ENCODE assay signal across 11 cellular contexts in the genomic region with DNA sequence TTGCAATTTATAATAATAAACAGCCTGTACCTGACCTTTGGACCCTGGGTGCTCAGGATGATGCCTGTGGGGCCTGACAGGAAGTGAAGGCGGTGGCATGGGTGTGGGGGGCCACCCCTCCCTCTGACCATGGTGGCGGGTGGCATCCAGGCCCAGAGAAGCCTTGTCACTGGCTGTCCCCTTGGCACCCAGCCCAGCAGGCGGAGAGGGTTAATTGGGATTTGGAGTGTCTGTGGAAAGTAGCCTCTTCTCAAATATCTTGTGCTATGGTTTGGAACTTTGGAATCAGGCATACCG. TPM values are rescaled to one million over a fixed set of nuclear protein-coding genes. Genes with fewer than 3 reads are reported as not detected.
DNase-seq lines count a peak whose midpoint lies in the region; ATAC-seq and TF ChIP-seq lines count a peak whose summit lies in the region.
"Had no signal": no experiment of that assay in that cellular context is flagged by ENCODE, and none has a peak within 500 bp of the region (broad histone marks: within the 10 kb centered on the region; RNA-seq: fewer than 3 reads in every experiment).

No MANE protein-coding gene starts in this region.

- no peak overlapping the region for H4K12ac ChIP-seq in trophoblast cell (ENCODE audit: low read depth, low read length)

- H3K4me2 ChIP-seq in GM23338 (peak overlapping the region; percentile 74), trophoblast cell (ENCODE audit: low read length) (no peak overlapping the region)

- H3K9me3 ChIP-seq in endodermal cell (ENCODE audit: control insufficient read depth, low read length) (no peaks in the 10 kb centered on the region), trophoblast cell (ENCODE audit: insufficient read depth, low read depth, low read length) (no peaks in the 10 kb centered on the region)

- H3K18ac ChIP-seq in trophoblast cell (ENCODE audit: low read length): no peak overlapping the region

- peaks cover 6% of the 10 kb centered on the region for H3K79me1 ChIP-seq in trophoblast cell (ENCODE audit: low read length)

- H3K4me1 Mint-ChIP-seq in GM23338 (peaks cover 81% of the 10 kb centered on the region), endodermal cell (peaks cover 61% of the 10 kb centered on the region)
- H3K4me1 Mint-ChIP-seq: IgD-negative memory B cell had no signal

- peaks cover 92% of the 10 kb centered on the region for H4K20me1 ChIP-seq in GM23338 (replicated peaks; ENCODE audit: insufficient read depth)

- no peak for ATAC-seq in GM23338
- no peak for ATAC-seq in HG03460 (IDR thresholded peaks at IDR 0.05; ENCODE audit: unreplicated experiment)
- ATAC-seq in HG02571 (IDR thresholded peaks at IDR 0.05; ENCODE audit: unreplicated experiment): no peak
- no peak for ATAC-seq in HG03097 (IDR thresholded peaks at IDR 0.05; ENCODE audit: low FRiP score, unreplicated experiment)

- peak overlapping the region; percentile 35 for H3K4ac ChIP-seq in trophoblast cell (ENCODE audit: low read depth, low read length)

- peaks cover 100% of the 10 kb centered on the region for H3K79me2 ChIP-seq in GM23338 (replicated peaks; ENCODE audit: insufficient read depth)
- peaks cover 18% of the 10 kb centered on the region for H3K79me2 ChIP-seq in trophoblast cell (ENCODE audit: control insufficient read depth, insufficient read depth, low read length, poor library complexity)

- H3K4me3 ChIP-seq in GM23338: peak overlapping the region; percentile 26; the same call in 1 of the 2 replicates
- no peak overlapping the region for H3K4me3 ChIP-seq in endodermal cell (ENCODE audit: low read length)
- H3K4me3 ChIP-seq in trophoblast cell (ENCODE audit: low read depth, low read length): no peak overlapping the region

- H3K9me2 ChIP-seq in GM23338 (ENCODE audit: insufficient read depth): no peaks in the 10 kb centered on the region

- H2BK5ac ChIP-seq in trophoblast cell (ENCODE audit: low read depth, low read length, poor library complexity): no peak overlapping the region

- H3K27me3 ChIP-seq in GM23338 (ENCODE audit: insufficient read depth) (no peaks in the 10 kb centered on the region), endodermal cell (ENCODE audit: control insufficient read depth, insufficient read depth, low read length, poor library complexity, severe bottlenecking) (no peaks in the 10 kb centered on the region), trophoblast cell (ENCODE audit: insufficient read depth, low read length) (no peaks in the 10 kb centered on the region)

- H3K4me3 Mint-ChIP-seq in GM23338 (no peak overlapping the region; the same call in 2 of the 3 replicates), endodermal cell (no peak overlapping the region)
- H3K4me3 Mint-ChIP-seq: activated naive CD4-positive, alpha-beta T cell treated with anti-CD3 and anti-CD28 coated beads for 36 hours; IgD-negative memory B cell had no signal

- no peak overlapping the region for H2BK120ac ChIP-seq in trophoblast cell (ENCODE audit: insufficient read depth, low read length, poor library complexity)

- H3K36me3 Mint-ChIP-seq in GM23338 (ENCODE audit: low read depth) (peaks cover 10% of the 10 kb centered on the region; the same call in 2 of the 3 replicates), endodermal cell (ENCODE audit: low read depth) (peaks cover 1% of the 10 kb centered on the region)
- H3K36me3 Mint-ChIP-seq: IgD-negative memory B cell had no signal

- peaks cover 5% of the 10 kb centered on the region for H3K27me3 Mint-ChIP-seq in GM23338 (ENCODE audit: insufficient read depth, low read depth, poor library complexity)
- no peaks in the 10 kb centered on the region for H3K27me3 Mint-ChIP-seq in endodermal cell (ENCODE audit: insufficient read depth)
- H3K27me3 Mint-ChIP-seq: IgD-negative memory B cell had no signal

- WGBS in endodermal cell (ENCODE audit: insufficient coverage in 1 of 2, insufficient read length in 1 of 2), 2 experiments: 80 to 88% methylated on average over 1 to 4 of the region's 4 CpGs
- WGBS in trophoblast cell (ENCODE audit: extremely low coverage, insufficient coverage, insufficient read length): no CpG with 5 or more reads among the region's 4 CpGs

- H3K36me3 ChIP-seq in GM23338 (ENCODE audit: insufficient read depth): no peaks in the 10 kb centered on the region; the same call in 1 of the 2 replicates
- H3K36me3 ChIP-seq in endodermal cell (ENCODE audit: control insufficient read depth, insufficient read depth, low read length): no peaks in the 10 kb centered on the region
- H3K36me3 ChIP-seq in trophoblast cell (ENCODE audit: control insufficient read depth in 1 of 2, insufficient read depth in 2 of 2, low read length in 2 of 2): peaks cover 0 to 2% of the 10 kb centered on the region in 2 experiments

- no peak overlapping the region for H4K8ac ChIP-seq in trophoblast cell (ENCODE audit: low read depth, low read length)

- DNase-seq in GM23338 (ENCODE audit: low spot score): no peak
- DNase-seq in NCI-H1105 treated with DMSO at 0.1 percent for 48 hours (lab: John Stamatoyannopoulos, UW): peak; percentile 39
- no peak for DNase-seq in endodermal cell
- no peak for DNase-seq in trophoblast cell
- DNase-seq: activated naive CD4-positive, alpha-beta T cell treated with anti-CD3 and anti-CD28 coated beads for 36 hours; central memory CD4-positive, alpha-beta T cell; GOT3 had no signal

- no peak overlapping the region for H4K91ac ChIP-seq in trophoblast cell (ENCODE audit: low read depth, low read length)

- H3K9ac ChIP-seq in endodermal cell (ENCODE audit: extremely low read depth, low read length, poor library complexity, severe bottlenecking) (no peak overlapping the region), trophoblast cell (ENCODE audit: low read length) (no peak overlapping the region)

- H3K27ac ChIP-seq in GM23338 (ENCODE audit: low read depth): peak overlapping the region; percentile 75; the same call in 1 of the 2 replicates
- peak overlapping the region; percentile 91 for H3K27ac ChIP-seq in endodermal cell (ENCODE audit: low read depth, low read length)
- H3K27ac ChIP-seq in trophoblast cell (ENCODE audit: low read depth, low read length): no peak overlapping the region

- TF ChIP-seq CTCF in GM23338 (conservative IDR thresholded peaks at IDR 0.05; ENCODE audit: low read depth in 2 of 2) (no peak), endodermal cell (conservative IDR thresholded peaks at IDR 0.05) (no peak)

- no peak overlapping the region for H3K14ac ChIP-seq in trophoblast cell (ENCODE audit: low read length)

- H2BK12ac ChIP-seq in trophoblast cell (ENCODE audit: low read length): no peak overlapping the region

- H3K4me1 ChIP-seq in GM23338 (ENCODE audit: insufficient read depth) (peaks cover 86% of the 10 kb centered on the region), endodermal cell (ENCODE audit: control insufficient read depth, insufficient read depth, low read length) (peaks cover 7% of the 10 kb centered on the region), trophoblast cell (ENCODE audit: control insufficient read depth in 1 of 2, insufficient read depth in 2 of 2, low read length in 2 of 2) (peaks cover 14 to 27% of the 10 kb centered on the region in 2 experiments)

- H3K27ac Mint-ChIP-seq in GM23338: no peak overlapping the region; the same call in 1 of the 2 replicates
- no peak overlapping the region for H3K27ac Mint-ChIP-seq in endodermal cell
- H3K27ac Mint-ChIP-seq: activated naive CD4-positive, alpha-beta T cell treated with anti-CD3 and anti-CD28 coated beads for 36 hours; IgD-negative memory B cell had no signal

- H3K23ac ChIP-seq in trophoblast cell (ENCODE audit: low read length): no peak overlapping the region

- no peak overlapping the region for H2AK5ac ChIP-seq in trophoblast cell (ENCODE audit: low read length)

- H3K9me3 Mint-ChIP-seq in GM23338 (no peaks in the 10 kb centered on the region), endodermal cell (no peaks in the 10 kb centered on the region)
- H3K9me3 Mint-ChIP-seq: activated naive CD4-positive, alpha-beta T cell treated with anti-CD3 and anti-CD28 coated beads for 36 hours; IgD-negative memory B cell had no signal

- H2AFZ ChIP-seq in GM23338: no peak overlapping the region
- H2AFZ ChIP-seq in trophoblast cell (ENCODE audit: insufficient read depth, low read length, poor library complexity): no peak overlapping the region

- H3F3A ChIP-seq in GM23338 (replicated peaks; ENCODE audit: low read depth): peaks cover 34% of the 10 kb centered on the region

RNA-seq across cellular contexts. Expression of a gene that starts 20.5 kb away (rescaled TPM):
- total RNA-seq in GM23338 (2014; rRNA removed; shearing (Covaris generic)): 105 and 123 TPM in 2 replicates
- polyA plus RNA-seq in GM23338 (2016; fragmentation: Nextera tagmentation; extraction: Ambion mirVana): 28.6 and 32.3 TPM in 2 replicates
- 10 to 100 TPM; 75.3 to 85.3 TPM for total RNA-seq in endodermal cell
- polyA plus RNA-seq in endodermal cell (2013, experiment 1 of 2): 70.6 TPM
- polyA plus RNA-seq in endodermal cell (2013, experiment 2 of 2): 61.4 TPM
- polyA plus RNA-seq in trophoblast cell (2013): 79.8 and 85.3 TPM in 2 replicates

RNA-seq across cellular contexts. Expression of a gene that starts 58.5 kb away (rescaled TPM):
- total RNA-seq in GM23338 (2014; rRNA removed; shearing (Covaris generic)): 18.9 and 26.2 TPM in 2 replicates
- polyA plus RNA-seq in GM23338 (2016; fragmentation: Nextera tagmentation; extraction: Ambion mirVana): 7.6 and 9.0 TPM in 2 replicates
- total RNA-seq in endodermal cell: 10 to 100 TPM; 16.7 to 24.4 TPM
- 11.9 TPM for polyA plus RNA-seq in endodermal cell (2013, experiment 1 of 2)
- 11.8 TPM for polyA plus RNA-seq in endodermal cell (2013, experiment 2 of 2)
- 7.7 and 8.1 TPM in 2 replicates for polyA plus RNA-seq in trophoblast cell (2013)
